In the genomic region with DNA sequence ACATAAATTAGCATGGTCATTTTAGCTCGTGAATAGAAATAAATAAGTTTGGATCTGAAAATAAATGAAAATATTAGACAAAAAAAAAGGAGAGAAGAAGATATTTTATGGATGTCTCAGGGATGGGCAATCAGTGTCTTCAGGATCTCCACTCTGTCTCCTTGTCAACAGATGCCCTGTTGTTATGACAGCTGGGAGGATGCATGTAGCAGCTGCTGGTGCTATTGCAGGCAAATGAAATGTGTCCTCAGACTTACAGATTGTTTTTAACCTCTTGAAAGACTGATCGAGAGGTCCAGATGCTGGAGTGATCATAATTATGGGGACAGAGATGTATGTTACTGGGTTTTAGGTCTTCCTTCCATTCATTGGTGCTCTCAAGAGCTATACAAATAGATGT, we compare ENCODE assay signal across 21 cellular contexts. TPM values are rescaled to one million over a fixed set of nuclear protein-coding genes. Genes with fewer than 3 reads are reported as not detected.
DNase-seq lines count a peak whose midpoint lies in the region; TF ChIP-seq lines count a peak whose summit lies in the region.
"Had no signal": no experiment of that assay in that cellular context is flagged by ENCODE, and none has a peak within 500 bp of the region (broad histone marks: within the 10 kb centered on the region; RNA-seq: fewer than 3 reads in every experiment).

No MANE protein-coding gene starts in this region.

- DNase-seq in NCI-H187 treated with DMSO at 0.1 percent for 48 hours (lab: John Stamatoyannopoulos, UW) (peak; percentile 25), NCI-H187 (lab: John Stamatoyannopoulos, UW) (no peak), LHCN-M2 (ENCODE audit: low read depth) (peak; percentile 71), NCI-H345 (lab: John Stamatoyannopoulos, UW) (peak; percentile 30), glutamatergic neuron (no peak), glomerular visceral epithelial cell (ENCODE audit: extremely low spot score) (no peak), dorsolateral prefrontal cortex (no peak)
- no peak for DNase-seq in stimulated activated CD8-positive, alpha-beta memory T cell treated with anti-CD3 and anti-CD28 coated beads, Interleukin-4, amount 100 ng/mL, for 48 hours
- DNase-seq: AML-193; C1 segment of cervical spinal cord; Calu3; CD8-positive, alpha-beta memory T cell; DMS53; GDM1; IMR-90; NCI-H1105 treated with DMSO at 0.1 percent for 48 hours; NCI-H2029; NCI-H526 treated with DMSO at 0.1 percent for 48 hours; OCI-M1 had no signal

- no peaks in the 10 kb centered on the region for H3K36me3 Mint-ChIP-seq in glutamatergic neuron (ENCODE audit: unreplicated experiment)

- intact Hi-C loops in dorsolateral prefrontal cortex (cut with DNase I) = no loop called here

- TF ChIP-seq CTCF in glutamatergic neuron (IDR thresholded peaks at IDR 0.05; ENCODE audit: partially characterized antibody, unreplicated experiment) = no peak
- no peak for TF ChIP-seq CTCF in dorsolateral prefrontal cortex (IDR thresholded peaks at IDR 0.05 in 54 of 56, conservative IDR thresholded peaks at IDR 0.05 in 2 of 56; ENCODE audit: low read depth in 1 of 56, partially characterized antibody in 56 of 56)

- H3K4me3 ChIP-seq in dorsolateral prefrontal cortex = no peak overlapping the region

- H3K9me3 Mint-ChIP-seq in glutamatergic neuron (ENCODE audit: unreplicated experiment) = peaks cover 10% of the 10 kb centered on the region

- H3K4me1 Mint-ChIP-seq in glutamatergic neuron (ENCODE audit: low read depth, unreplicated experiment) = peaks cover 21% of the 10 kb centered on the region
- H3K4me1 Mint-ChIP-seq: CD8-positive, alpha-beta memory T cell had no signal

- peaks cover 10% of the 10 kb centered on the region for H3K27me3 Mint-ChIP-seq in glutamatergic neuron (ENCODE audit: unreplicated experiment)

- peak overlapping the region; percentile 71 for H3K27ac Mint-ChIP-seq in glutamatergic neuron (ENCODE audit: unreplicated experiment)
- H3K27ac Mint-ChIP-seq: T-helper 1 cell treated with Interleukin-12 subunit alpha and Interleukin-12 subunit beta and Interleukin-4 antibody, amounts not matched to agents 30 μg/mL and 1 μg/mL, for 36 hours had no signal

- no peak overlapping the region for H3K27ac ChIP-seq in dorsolateral prefrontal cortex
- H3K27ac ChIP-seq: KMS-11 had no signal

- H3K27me3 ChIP-seq in dorsolateral prefrontal cortex = no peaks in the 10 kb centered on the region

- H3K4me3 Mint-ChIP-seq in glutamatergic neuron (ENCODE audit: unreplicated experiment) = no peak overlapping the region
- H3K4me3 Mint-ChIP-seq: CD8-positive, alpha-beta memory T cell; T-helper 1 cell treated with Interleukin-12 subunit alpha and Interleukin-12 subunit beta and Interleukin-4 antibody, amounts not matched to agents 30 μg/mL and 1 μg/mL, for 36 hours had no signal

RNA-seq across cellular contexts. Expression of a gene that starts 24.7 kb away (rescaled TPM):
- total RNA-seq in LHCN-M2 (2014; rRNA removed) = 17.1 and 19.6 TPM in 2 replicates
- polyA plus RNA-seq in LHCN-M2 (2012) = 10.5 TPM
- 23.2 TPM for total RNA-seq in glutamatergic neuron (ENCODE audit: unreplicated experiment)
- total RNA-seq in dorsolateral prefrontal cortex = 10 to 100 TPM; 11.0 to 65.3 (median 37.1) TPM

Comparison
In these comparisons a context has a peak if more than half of its experiments do, and no peak if none do; other contexts are left out.
1. DNase-seq: peak in NCI-H187 treated with DMSO at 0.1 percent for 48 hours (single experiment), LHCN-M2 (single experiment) and NCI-H345 (single experiment); none in NCI-H187 (0 of 2), glutamatergic neuron (single experiment), stimulated activated CD8-positive, alpha-beta memory T cell treated with anti-CD3 and anti-CD28 coated beads, Interleukin-4, amount 100 ng/mL, for 48 hours (single experiment), glomerular visceral epithelial cell (single experiment) and dorsolateral prefrontal cortex (0 of 10).